ENCODE assay signal across 23 cellular contexts in the genomic region with DNA sequence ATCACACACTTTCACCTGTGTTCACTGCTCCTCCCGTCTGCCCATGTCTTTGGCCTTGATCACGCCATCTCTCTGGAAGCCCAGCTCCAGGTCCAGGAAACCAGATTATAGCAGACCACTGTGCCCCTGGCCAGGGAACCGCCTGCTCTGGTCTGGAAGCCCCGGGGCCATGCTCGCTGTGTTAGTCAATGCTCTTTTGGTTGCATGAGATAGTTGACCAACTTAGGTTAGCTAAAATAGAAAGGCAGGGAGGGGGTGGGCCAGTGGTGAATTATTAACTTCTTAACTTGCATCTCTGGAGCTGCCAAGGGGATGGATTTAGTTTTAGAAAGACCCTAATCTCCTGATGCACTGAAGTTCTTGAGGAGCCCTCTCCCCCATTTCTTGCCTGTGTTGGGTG.
"Had no signal": no experiment of that assay in that cellular context is flagged by ENCODE, and none has a peak within 500 bp of the region (broad histone marks: within the 10 kb centered on the region; RNA-seq: fewer than 3 reads in every experiment).

No MANE protein-coding gene starts in this region.

- H3K4me1 Mint-ChIP-seq: activated T-helper 17 cell treated with anti-CD3 and anti-CD28 coated beads, Interleukin-2, amount 50 U/mL, for 72 hours had no signal

- H3K36me3 Mint-ChIP-seq: activated naive CD4-positive, alpha-beta T cell treated with anti-CD3 and anti-CD28 coated beads, Interleukin-2, amount 50 U/mL, for 72 hours had no signal

- ATAC-seq: activated CD8-positive, alpha-beta T cell treated with anti-CD3 and anti-CD28 coated beads, Interleukin-2, amount 10 ng/mL, durations not matched to agents 7 days and 5 days; activated naive CD4-positive, alpha-beta T cell treated with anti-CD3 and anti-CD28 coated beads, Interleukin-2, amount 50 U/mL, for 72 hours; activated T-helper 17 cell treated with anti-CD3 and anti-CD28 coated beads, Interleukin-2, amount 50 U/mL, for 72 hours had no signal

- H3K9me3 ChIP-seq: thyroid gland had no signal

- H3K9me3 Mint-ChIP-seq: activated naive CD4-positive, alpha-beta T cell treated with anti-CD3 and anti-CD28 coated beads, Interleukin-2, amount 50 U/mL, for 72 hours; activated T-helper 17 cell treated with anti-CD3 and anti-CD28 coated beads, Interleukin-2, amount 50 U/mL, for 72 hours; brain; dendritic cell treated with granulocyte-macrophage colony-stimulating factor and Interleukin-4, amounts not matched to agents 40 ng/mL and 50 ng/mL, for 4 days; nephron progenitor cell had no signal

- H3K27me3 Mint-ChIP-seq: activated T-helper 17 cell treated with anti-CD3 and anti-CD28 coated beads, Interleukin-2, amount 50 U/mL, for 72 hours; dendritic cell treated with granulocyte-macrophage colony-stimulating factor and Interleukin-4, amounts not matched to agents 40 ng/mL and 50 ng/mL, for 4 days had no signal

- H3K27me3 ChIP-seq: thyroid gland had no signal

- H3K4me3 Mint-ChIP-seq: activated CD8-positive, alpha-beta T cell treated with anti-CD3 and anti-CD28 coated beads, Interleukin-2, amount 10 ng/mL, durations not matched to agents 7 days and 5 days; activated T-helper 17 cell treated with anti-CD3 and anti-CD28 coated beads, Interleukin-2, amount 50 U/mL, for 72 hours; brain; dendritic cell treated with granulocyte-macrophage colony-stimulating factor and Interleukin-4, amounts not matched to agents 40 ng/mL and 50 ng/mL, for 4 days; nephron progenitor cell had no signal

- H3K36me3 ChIP-seq: thyroid gland had no signal

- H3K27ac Mint-ChIP-seq: activated CD8-positive, alpha-beta T cell treated with anti-CD3 and anti-CD28 coated beads, Interleukin-2, amount 10 ng/mL, durations not matched to agents 7 days and 5 days; activated naive CD4-positive, alpha-beta T cell treated with anti-CD3 and anti-CD28 coated beads, Interleukin-2, amount 50 U/mL, for 72 hours; activated T-helper 17 cell treated with anti-CD3 and anti-CD28 coated beads, Interleukin-2, amount 50 U/mL, for 72 hours; dendritic cell treated with granulocyte-macrophage colony-stimulating factor and Interleukin-4, amounts not matched to agents 40 ng/mL and 50 ng/mL, for 4 days had no signal

- H3K27ac ChIP-seq: parathyroid adenoma, thyroid gland, WERI-Rb-1 had no signal

- DNase-seq: activated CD4-positive, alpha-beta T cell treated with anti-CD3 and anti-CD28 coated beads for 1 hour; activated CD4-positive, alpha-beta T cell treated with anti-CD3 and anti-CD28 coated beads, Interleukin-2, amount 50 U/mL, for 1 hour; activated CD8-positive, alpha-beta T cell treated with anti-CD3 and anti-CD28 coated beads, Interleukin-2, amount 10 ng/mL, durations not matched to agents 7 days and 5 days; activated T-cell treated with anti-CD3 and anti-CD28 coated beads, Interleukin-2, amount 50 U/mL, for 1 hour; aorta; caudate nucleus; effector CD4-positive, alpha-beta T cell; foreskin fibroblast; hippocampal formation; midbrain; nephron progenitor cell; nucleus accumbens; stimulated activated CD4-positive, alpha-beta T cell treated with anti-CD3 and anti-CD28 coated beads, Interleukin-4, amount 100 ng/mL, for 1 hour; stimulated activated naive CD4-positive, alpha-beta T cell; T-helper 1 cell; thyroid gland; WERI-Rb-1 had no signal

- H3K4me1 ChIP-seq: parathyroid adenoma had no signal

- H3K4me3 ChIP-seq: smooth muscle cell, thyroid gland had no signal
